In genomic region chr2:33034784-33035183, GRCh38 we compare ENCODE assay signal across 9 cellular contexts.
DNase-seq lines count a peak whose midpoint lies in the region; ATAC-seq and TF ChIP-seq lines count a peak whose summit lies in the region.
"Had no signal": no experiment of that assay in that cellular context is flagged by ENCODE, and none has a peak within 500 bp of the region (broad histone marks: within the 10 kb centered on the region; RNA-seq: fewer than 3 reads in every experiment).

No MANE protein-coding gene starts in this region.

- TF ChIP-seq CTCF in chondrocyte (IDR thresholded peaks at IDR 0.05) (peak; percentile 86), GM20000 (IDR thresholded peaks at IDR 0.05; ENCODE audit: extremely low read depth, missing control alignments) (no peak)

- no peaks in the 10 kb centered on the region for H3K9me3 Mint-ChIP-seq in chondrocyte (ENCODE audit: low read depth)
- H3K9me3 Mint-ChIP-seq: natural killer cell treated with Interleukin-12 subunit alpha and Interleukin-12 subunit beta and Interleukin-15 and Interleukin-18, amount 100 ng/mL, for 72 hours had no signal

- H3K4me3 Mint-ChIP-seq in chondrocyte (ENCODE audit: unreplicated experiment), result no peak overlapping the region
- H3K4me3 Mint-ChIP-seq: natural killer cell treated with Interleukin-12 subunit alpha and Interleukin-12 subunit beta and Interleukin-15 and Interleukin-18, amount 100 ng/mL, for 72 hours had no signal

- H3K27me3 Mint-ChIP-seq in chondrocyte (ENCODE audit: low read depth), result no peaks in the 10 kb centered on the region

- peak overlapping the region; percentile 60 for H3K27ac Mint-ChIP-seq in chondrocyte (ENCODE audit: unreplicated experiment)
- H3K27ac Mint-ChIP-seq: natural killer cell treated with Interleukin-12 subunit alpha and Interleukin-12 subunit beta and Interleukin-15 and Interleukin-18, amount 100 ng/mL, for 72 hours had no signal

- DNase-seq in AG08396 (ENCODE audit: low spot score) (peak; percentile 32), MV-4-11 (lab: John Stamatoyannopoulos, UW) (peak; percentile 16), chondrocyte (ENCODE audit: low spot score) (no peak), medulla oblongata (ENCODE audit: extremely low spot score) (peak; percentile 54), GM20000 (ENCODE audit: low spot score) (no peak)

- ATAC-seq in GM18517 (IDR thresholded peaks at IDR 0.05; ENCODE audit: unreplicated experiment) (no peak), GM18867 (IDR thresholded peaks at IDR 0.05; ENCODE audit: unreplicated experiment) (no peak), HG02973 (IDR thresholded peaks at IDR 0.05; ENCODE audit: unreplicated experiment) (no peak)
- ATAC-seq: natural killer cell treated with Interleukin-12 subunit alpha and Interleukin-12 subunit beta and Interleukin-15 and Interleukin-18, amount 100 ng/mL, for 72 hours had no signal

- peaks cover 2% of the 10 kb centered on the region for H3K36me3 Mint-ChIP-seq in chondrocyte (ENCODE audit: low read depth)
- H3K36me3 Mint-ChIP-seq: natural killer cell treated with Interleukin-12 subunit alpha and Interleukin-12 subunit beta and Interleukin-15 and Interleukin-18, amount 100 ng/mL, for 72 hours had no signal

- H3K4me1 Mint-ChIP-seq in chondrocyte (ENCODE audit: low read depth), result peaks cover 38% of the 10 kb centered on the region

Comparison
In these comparisons a context has a peak if more than half of its experiments do, and no peak if none do; other contexts are left out.
1. DNase-seq: peak in AG08396 (single experiment), MV-4-11 (single experiment) and medulla oblongata (single experiment); none in chondrocyte (single experiment) and GM20000 (single experiment).